8 cellular contexts compared by ENCODE assay signal in the genomic region with DNA sequence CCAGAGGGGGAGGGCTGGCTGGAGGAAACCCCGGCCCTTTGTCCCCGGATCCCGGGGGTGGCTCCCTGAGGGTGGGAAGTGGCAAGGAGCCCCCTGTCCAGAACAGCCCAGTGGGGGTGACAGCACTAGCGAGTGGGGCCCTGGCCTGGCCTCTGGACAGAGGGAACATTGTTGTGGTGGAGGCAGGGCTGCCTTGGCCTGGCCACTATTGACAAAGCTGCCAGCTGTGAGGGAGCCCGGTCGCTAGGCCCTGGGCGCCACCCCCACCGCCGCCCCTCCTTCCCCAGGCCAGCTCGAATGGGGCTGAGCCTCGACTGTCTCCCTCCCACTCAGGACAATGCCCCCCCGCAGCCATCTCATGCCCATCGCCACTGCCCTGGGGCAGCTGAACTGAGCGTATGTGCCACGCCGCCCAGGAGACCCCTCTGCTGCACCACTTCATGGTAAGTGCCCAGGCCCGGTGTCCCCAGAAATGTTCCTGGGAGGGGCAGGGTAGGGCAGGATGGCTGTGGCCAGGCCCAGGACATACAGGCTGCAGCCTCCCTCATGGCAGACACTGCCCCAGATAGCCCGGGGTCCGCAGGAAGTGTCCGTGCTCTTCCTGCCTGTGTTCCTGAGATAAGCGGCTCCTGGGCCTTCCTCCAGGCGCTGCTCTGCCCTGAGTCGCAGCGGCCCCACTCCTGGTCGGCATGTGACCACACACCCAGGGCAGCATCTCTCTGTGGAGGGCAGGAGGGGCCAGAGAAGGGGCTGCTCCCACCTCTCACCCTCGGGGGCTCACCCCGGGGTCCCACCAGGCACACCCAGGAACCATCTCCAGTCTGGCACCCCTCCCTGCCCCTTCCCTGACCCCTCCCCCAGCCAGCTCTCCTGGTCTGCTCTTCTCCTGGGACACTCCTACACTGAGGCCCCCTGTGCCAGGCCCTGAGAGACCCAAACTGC. TPM values are rescaled to one million over a fixed set of nuclear protein-coding genes. Genes with fewer than 3 reads are reported as not detected.
A peak's percentile ranks its signal among the peaks of the same experiment; 100 is the strongest.
DNase-seq lines count a peak whose midpoint lies in the region; ATAC-seq and TF ChIP-seq lines count a peak whose summit lies in the region.

No MANE protein-coding gene starts in this region.

- H3K27me3 Mint-ChIP-seq in natural killer cell treated with Interleukin-12 subunit alpha and Interleukin-12 subunit beta and Interleukin-15 and Interleukin-18, amount 100 ng/mL, for 72 hours = peaks cover 0 to 4% of the 10 kb centered on the region in 2 donors
- H3K27me3 Mint-ChIP-seq in natural killer cell (ENCODE audit: low read depth in 2 of 2) = no peaks in the 10 kb centered on the region
- H3K27me3 Mint-ChIP-seq in MCF 10A (ENCODE audit: insufficient read depth, unreplicated experiment) = no peaks in the 10 kb centered on the region

- DNase-seq in natural killer cell treated with Interleukin-12 subunit alpha and Interleukin-12 subunit beta and Interleukin-15 and Interleukin-18, amount 100 ng/mL, for 72 hours (ENCODE audit: low spot score) = peak; percentile 58
- DNase-seq in natural killer cell = no peak
- DNase-seq in MCF 10A (ENCODE audit: unreplicated experiment) = no peak
- DNase-seq in medulla oblongata (ENCODE audit: extremely low spot score) = peak; percentile 91
- no peak for DNase-seq in NAMALWA (ENCODE audit: low spot score)
- no peak for DNase-seq in ureter (ENCODE audit: low spot score)
- no peak for DNase-seq in activated gamma-delta T cell (lab: John Stamatoyannopoulos, UW)
- no peak for DNase-seq in activated naive CD4-positive, alpha-beta T cell treated with anti-CD3 and anti-CD28 coated beads, Interleukin-2, amount 50 U/mL, for 72 hours (ENCODE audit: low spot score in 2 of 2)

- no peak overlapping the region for H3K27ac Mint-ChIP-seq in natural killer cell treated with Interleukin-12 subunit alpha and Interleukin-12 subunit beta and Interleukin-15 and Interleukin-18, amount 100 ng/mL, for 72 hours
- H3K27ac Mint-ChIP-seq in natural killer cell = no peak overlapping the region
- peak overlapping the region; percentile 49 for H3K27ac Mint-ChIP-seq in MCF 10A (ENCODE audit: low read depth, unreplicated experiment)
- H3K27ac Mint-ChIP-seq in activated naive CD4-positive, alpha-beta T cell treated with anti-CD3 and anti-CD28 coated beads, Interleukin-2, amount 50 U/mL, for 72 hours = no peak overlapping the region

- TF ChIP-seq CTCF in natural killer cell (IDR thresholded peaks at IDR 0.05) (no peak), MCF 10A (IDR thresholded peaks at IDR 0.05; ENCODE audit: unreplicated experiment) (no peak)

- no peak overlapping the region for H3K4me3 Mint-ChIP-seq in natural killer cell treated with Interleukin-12 subunit alpha and Interleukin-12 subunit beta and Interleukin-15 and Interleukin-18, amount 100 ng/mL, for 72 hours
- H3K4me3 Mint-ChIP-seq in natural killer cell (no peak overlapping the region), MCF 10A (ENCODE audit: unreplicated experiment) (peak overlapping the region; percentile 53)

- POLR2A ChIA-PET in MCF 10A (lab: Yijun Ruan, JAX) = interaction anchor here (1.2 kb wide), 2 partner anchors 38 to 181 kb away, joined by 3 to 7 read pairs; no protein-coding TSS in a partner anchor

- BruUV-seq in MCF 10A (replicated peaks; lab: Mats Ljungman, UMichigan) = no TSS peak

- H3K9me3 Mint-ChIP-seq in natural killer cell treated with Interleukin-12 subunit alpha and Interleukin-12 subunit beta and Interleukin-15 and Interleukin-18, amount 100 ng/mL, for 72 hours = no peaks in the 10 kb centered on the region
- H3K9me3 Mint-ChIP-seq in natural killer cell (no peaks in the 10 kb centered on the region), MCF 10A (ENCODE audit: unreplicated experiment) (no peaks in the 10 kb centered on the region)
- no peaks in the 10 kb centered on the region for H3K9me3 Mint-ChIP-seq in activated naive CD4-positive, alpha-beta T cell treated with anti-CD3 and anti-CD28 coated beads, Interleukin-2, amount 50 U/mL, for 72 hours

- peaks cover 0 to 9% of the 10 kb centered on the region in 2 donors for H3K4me1 Mint-ChIP-seq in natural killer cell treated with Interleukin-12 subunit alpha and Interleukin-12 subunit beta and Interleukin-15 and Interleukin-18, amount 100 ng/mL, for 72 hours (ENCODE audit: low read depth in 2 of 2)
- peaks cover 0 to 20% of the 10 kb centered on the region in 2 donors for H3K4me1 Mint-ChIP-seq in natural killer cell
- peaks cover 6% of the 10 kb centered on the region for H3K4me1 Mint-ChIP-seq in MCF 10A (ENCODE audit: insufficient read depth, unreplicated experiment)

- intact Hi-C loops in natural killer cell (cut with micrococcal nuclease) (no loop called here), MCF 10A (cut with micrococcal nuclease) (loop anchor here (2.0 kb wide), 1 partner anchor 181 kb away; no protein-coding TSS in a partner anchor)

- CTCF ChIA-PET in MCF 10A (lab: Yijun Ruan, JAX) = interaction anchor here (0.6 to 6.6 kb wide), 7 partner anchors 12 to 260 kb away, joined by 3 to 51 read pairs (median 4); no protein-coding TSS in a partner anchor

- no peak for ATAC-seq in natural killer cell treated with Interleukin-12 subunit alpha and Interleukin-12 subunit beta and Interleukin-15 and Interleukin-18, amount 100 ng/mL, for 72 hours
- no peak for ATAC-seq in natural killer cell
- no peak for ATAC-seq in activated naive CD4-positive, alpha-beta T cell treated with anti-CD3 and anti-CD28 coated beads, Interleukin-2, amount 50 U/mL, for 72 hours

- no peaks in the 10 kb centered on the region for H3K36me3 Mint-ChIP-seq in natural killer cell treated with Interleukin-12 subunit alpha and Interleukin-12 subunit beta and Interleukin-15 and Interleukin-18, amount 100 ng/mL, for 72 hours
- H3K36me3 Mint-ChIP-seq in natural killer cell (no peaks in the 10 kb centered on the region), MCF 10A (ENCODE audit: insufficient read depth, unreplicated experiment) (no peaks in the 10 kb centered on the region)
- no peaks in the 10 kb centered on the region for H3K36me3 Mint-ChIP-seq in activated naive CD4-positive, alpha-beta T cell treated with anti-CD3 and anti-CD28 coated beads, Interleukin-2, amount 50 U/mL, for 72 hours

RNA-seq across cellular contexts. Expression of a gene that starts 1.4 kb away (rescaled TPM):
- total RNA-seq in natural killer cell treated with Interleukin-12 subunit alpha and Interleukin-12 subunit beta and Interleukin-15 and Interleukin-18, amount 100 ng/mL, for 72 hours = 1 to 10 TPM in 1 of 2 donors, under 1 TPM in 1; 0.48 to 2.4 TPM
- 1 to 10 TPM in 2 of 3 donors, not detected in 1; 1.2 to 1.3 TPM for total RNA-seq in natural killer cell
- total RNA-seq in MCF 10A (2022) = 7.2 and 13.5 TPM in 2 replicates
- 42.8 TPM for total RNA-seq in ureter
- total RNA-seq in activated naive CD4-positive, alpha-beta T cell treated with anti-CD3 and anti-CD28 coated beads, Interleukin-2, amount 50 U/mL, for 72 hours = 1 to 10 TPM; 1.5 to 3.2 TPM

RNA-seq across cellular contexts. Expression of a gene that starts 15.4 kb away (rescaled TPM):
- total RNA-seq in natural killer cell treated with Interleukin-12 subunit alpha and Interleukin-12 subunit beta and Interleukin-15 and Interleukin-18, amount 100 ng/mL, for 72 hours = not detected
- not detected for total RNA-seq in natural killer cell
- total RNA-seq in MCF 10A (2022) = not detected in 2 replicates
- total RNA-seq in ureter = 2.7 TPM
- total RNA-seq in activated naive CD4-positive, alpha-beta T cell treated with anti-CD3 and anti-CD28 coated beads, Interleukin-2, amount 50 U/mL, for 72 hours = not detected

RNA-seq across cellular contexts. Expression of a gene that starts 28.8 kb away (rescaled TPM):
- total RNA-seq in natural killer cell treated with Interleukin-12 subunit alpha and Interleukin-12 subunit beta and Interleukin-15 and Interleukin-18, amount 100 ng/mL, for 72 hours = 10 to 100 TPM; 62.5 to 74.1 TPM
- total RNA-seq in natural killer cell (10 to 100 TPM; 70.1 to 76.5 (median 71.1) TPM), MCF 10A (2022) (56.5 and 65.4 TPM in 2 replicates), ureter (57.0 TPM)
- 10 to 100 TPM; 60.8 to 81.7 TPM for total RNA-seq in activated naive CD4-positive, alpha-beta T cell treated with anti-CD3 and anti-CD28 coated beads, Interleukin-2, amount 50 U/mL, for 72 hours

RNA-seq across cellular contexts. Expression of a gene that starts 29.1 kb away (rescaled TPM):
- 100 to 1,000 TPM; 266 to 306 TPM for total RNA-seq in natural killer cell treated with Interleukin-12 subunit alpha and Interleukin-12 subunit beta and Interleukin-15 and Interleukin-18, amount 100 ng/mL, for 72 hours
- total RNA-seq in natural killer cell = 100 to 1,000 TPM; 160 to 280 (median 189) TPM
- 328 and 371 TPM in 2 replicates for total RNA-seq in MCF 10A (2022)
- 253 TPM for total RNA-seq in ureter
- 100 to 1,000 TPM; 142 to 156 TPM for total RNA-seq in activated naive CD4-positive, alpha-beta T cell treated with anti-CD3 and anti-CD28 coated beads, Interleukin-2, amount 50 U/mL, for 72 hours

RNA-seq across cellular contexts. Expression of a gene that starts 40.8 kb away (rescaled TPM):
- total RNA-seq in natural killer cell treated with Interleukin-12 subunit alpha and Interleukin-12 subunit beta and Interleukin-15 and Interleukin-18, amount 100 ng/mL, for 72 hours = 10 to 100 TPM in 1 of 2 donors, 1 to 10 TPM in 1; 7.4 to 12.2 TPM
- 10 to 100 TPM; 12.2 to 13.9 (median 13.8) TPM for total RNA-seq in natural killer cell
- 3.5 and 4.1 TPM in 2 replicates for total RNA-seq in MCF 10A (2022)
- total RNA-seq in ureter = 15.1 TPM
- total RNA-seq in activated naive CD4-positive, alpha-beta T cell treated with anti-CD3 and anti-CD28 coated beads, Interleukin-2, amount 50 U/mL, for 72 hours = 1 to 10 TPM; 5.6 to 6.7 TPM

Comparison
In these comparisons a context has a peak if more than half of its experiments do, and no peak if none do; other contexts are left out.
1. DNase-seq: peak in natural killer cell treated with Interleukin-12 subunit alpha and Interleukin-12 subunit beta and Interleukin-15 and Interleukin-18, amount 100 ng/mL, for 72 hours (single experiment) and medulla oblongata (single experiment); none in natural killer cell (single experiment), MCF 10A (single experiment), NAMALWA (single experiment), ureter (single experiment), activated gamma-delta T cell (single experiment) and activated naive CD4-positive, alpha-beta T cell treated with anti-CD3 and anti-CD28 coated beads, Interleukin-2, amount 50 U/mL, for 72 hours (0 of 2).